ENCODE assay signal across 22 cellular contexts in the genomic region with DNA sequence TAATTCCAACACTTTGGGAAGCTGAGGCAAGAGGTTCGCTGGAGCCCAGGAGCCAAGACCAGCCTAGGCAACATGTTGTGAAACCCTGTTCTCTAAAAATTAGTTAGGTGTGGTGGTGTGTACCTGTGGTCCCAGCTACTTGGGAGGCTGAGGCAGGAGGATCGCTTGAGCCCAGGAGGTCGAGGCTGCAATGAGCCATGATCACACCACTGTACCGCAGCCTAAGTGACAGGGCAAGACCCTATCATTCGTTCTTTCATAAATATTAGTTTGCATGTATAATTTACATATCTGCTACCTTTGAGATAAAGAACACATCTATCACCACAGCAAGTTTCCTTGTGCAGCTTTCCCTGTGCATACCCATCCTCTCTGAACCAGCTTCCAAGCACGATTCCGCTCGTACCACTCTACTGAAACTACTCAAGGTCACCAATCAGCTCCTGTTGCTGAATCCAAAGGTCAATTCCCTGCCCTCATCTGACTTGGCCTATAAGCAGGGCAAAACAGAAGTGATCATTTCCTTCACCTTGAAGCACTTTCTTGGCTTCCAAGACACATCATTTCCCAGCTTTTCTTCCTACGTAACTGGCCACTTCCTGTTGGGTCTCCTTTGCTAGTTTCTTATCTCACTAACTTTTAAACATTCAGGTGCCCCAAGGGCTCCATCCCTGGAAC. TPM values are rescaled to one million over a fixed set of nuclear protein-coding genes. Genes with fewer than 3 reads are reported as not detected.
DNase-seq lines count a peak whose midpoint lies in the region; ATAC-seq and TF ChIP-seq lines count a peak whose summit lies in the region.
"Had no signal": no experiment of that assay in that cellular context is flagged by ENCODE, and none has a peak within 500 bp of the region (broad histone marks: within the 10 kb centered on the region; RNA-seq: fewer than 3 reads in every experiment).

No MANE protein-coding gene starts in this region.

- H3K9ac ChIP-seq in DND-41 (ENCODE audit: low read depth, low read length) = no peak overlapping the region

- no peak for TF ChIP-seq CTCF in DND-41 (IDR thresholded peaks at IDR 0.05; ENCODE audit: borderline replicate concordance, extremely low read depth, low read length, poor library complexity, severe bottlenecking)

- no peaks in the 10 kb centered on the region for H3K27me3 Mint-ChIP-seq in CD4-positive, CD25-positive, alpha-beta regulatory T cell
- no peaks in the 10 kb centered on the region for H3K27me3 Mint-ChIP-seq in activated naive CD8-positive, alpha-beta T cell treated with anti-CD3 and anti-CD28 coated beads, Interleukin-2, amount 50 U/mL, for 24 hours
- no peaks in the 10 kb centered on the region for H3K27me3 Mint-ChIP-seq in naive thymus-derived CD4-positive, alpha-beta T cell

- H3K36me3 ChIP-seq in CD4-positive, CD25-positive, alpha-beta regulatory T cell (ENCODE audit: control insufficient read depth, insufficient read depth, low read length) = no peaks in the 10 kb centered on the region
- peaks cover 31% of the 10 kb centered on the region for H3K36me3 ChIP-seq in DND-41 (ENCODE audit: insufficient read depth, low read length)
- H3K36me3 ChIP-seq in naive thymus-derived CD4-positive, alpha-beta T cell (ENCODE audit: control insufficient read depth in 2 of 3, insufficient read depth in 3 of 3, low read length in 3 of 3) = no peaks in the 10 kb centered on the region
- H3K36me3 ChIP-seq: BE2C had no signal

- DNase-seq in CD4-positive, CD25-positive, alpha-beta regulatory T cell = no peak
- DNase-seq in DND-41 (no peak), AML-193 (lab: John Stamatoyannopoulos, UW) (no peak)
- DNase-seq in activated naive CD8-positive, alpha-beta T cell treated with anti-CD3 and anti-CD28 coated beads, Interleukin-2, amount 50 U/mL, for 24 hours = no peak
- DNase-seq in naive thymus-derived CD4-positive, alpha-beta T cell = no peak
- DNase-seq: activated CD4-positive, CD25-positive, alpha-beta regulatory T cell treated with anti-CD3 and anti-CD28 coated beads, Interleukin-2, amount 50 U/mL, for 72 hours; activated T-cell treated with anti-CD3 and anti-CD28 coated beads for 4 hours; amniotic stem cell; BE2C; DMS153; hypothalamus; KG1; midbrain; NCI-H2029 treated with DMSO at 0.1 percent for 48 hours; NCI-H510A treated with DMSO at 0.1 percent for 48 hours; occipital lobe; right cardiac atrium; substantia nigra had no signal

- peaks cover 13% of the 10 kb centered on the region for H3K36me3 Mint-ChIP-seq in CD4-positive, CD25-positive, alpha-beta regulatory T cell
- H3K36me3 Mint-ChIP-seq in activated naive CD8-positive, alpha-beta T cell treated with anti-CD3 and anti-CD28 coated beads, Interleukin-2, amount 50 U/mL, for 24 hours (ENCODE audit: low read depth) = peaks cover 23% of the 10 kb centered on the region
- H3K36me3 Mint-ChIP-seq in naive thymus-derived CD4-positive, alpha-beta T cell = peaks cover 0 to 20% (median 14%) of the 10 kb centered on the region in 5 donors

- H2AFZ ChIP-seq in DND-41 (ENCODE audit: low read depth, low read length) = no peak overlapping the region

- CTCF ChIA-PET in naive thymus-derived CD4-positive, alpha-beta T cell (lab: Charles Lee) = no interaction called here

- H3K4me1 Mint-ChIP-seq in CD4-positive, CD25-positive, alpha-beta regulatory T cell = peaks cover 44 to 77% (median 51%) of the 10 kb centered on the region in 4 donors
- H3K4me1 Mint-ChIP-seq in activated naive CD8-positive, alpha-beta T cell treated with anti-CD3 and anti-CD28 coated beads, Interleukin-2, amount 50 U/mL, for 24 hours = peaks cover 59% of the 10 kb centered on the region
- H3K4me1 Mint-ChIP-seq in naive thymus-derived CD4-positive, alpha-beta T cell = peaks cover 46 to 84% (median 65%) of the 10 kb centered on the region in 7 donors

- H3K27ac Mint-ChIP-seq in CD4-positive, CD25-positive, alpha-beta regulatory T cell = peak overlapping the region; percentile 13 to 58 (median 27)
- peak overlapping the region; percentile 37 for H3K27ac Mint-ChIP-seq in activated naive CD8-positive, alpha-beta T cell treated with anti-CD3 and anti-CD28 coated beads, Interleukin-2, amount 50 U/mL, for 24 hours
- H3K27ac Mint-ChIP-seq in naive thymus-derived CD4-positive, alpha-beta T cell = peak overlapping the region in 7 of 9 donors; percentile 2 to 77 (median 50)

- H3K9me3 Mint-ChIP-seq in CD4-positive, CD25-positive, alpha-beta regulatory T cell = no peaks in the 10 kb centered on the region
- H3K9me3 Mint-ChIP-seq in activated naive CD8-positive, alpha-beta T cell treated with anti-CD3 and anti-CD28 coated beads, Interleukin-2, amount 50 U/mL, for 24 hours = no peaks in the 10 kb centered on the region
- no peaks in the 10 kb centered on the region for H3K9me3 Mint-ChIP-seq in naive thymus-derived CD4-positive, alpha-beta T cell

- POLR2A ChIA-PET in naive thymus-derived CD4-positive, alpha-beta T cell (lab: Charles Lee) = interaction anchor here (0.5 kb wide), 1 partner anchor 34 kb away, joined by 3 read pairs; no protein-coding TSS in a partner anchor

- peaks cover 48% of the 10 kb centered on the region for H4K20me1 ChIP-seq in DND-41 (ENCODE audit: insufficient read depth, low read length)

- H3K9me3 ChIP-seq in CD4-positive, CD25-positive, alpha-beta regulatory T cell (ENCODE audit: control insufficient read depth in 2 of 2, low read length in 2 of 2) = no peaks in the 10 kb centered on the region
- no peaks in the 10 kb centered on the region for H3K9me3 ChIP-seq in DND-41 (ENCODE audit: insufficient read depth, low read length, severe bottlenecking)
- H3K9me3 ChIP-seq in naive thymus-derived CD4-positive, alpha-beta T cell (ENCODE audit: control insufficient read depth in 2 of 3, low read length in 3 of 3) = no peaks in the 10 kb centered on the region
- H3K9me3 ChIP-seq: BE2C had no signal

- no peaks in the 10 kb centered on the region for H3K27me3 ChIP-seq in CD4-positive, CD25-positive, alpha-beta regulatory T cell (ENCODE audit: control insufficient read depth, insufficient read depth, low read length)
- H3K27me3 ChIP-seq in DND-41 (ENCODE audit: insufficient read depth, low read length, poor library complexity) = no peaks in the 10 kb centered on the region
- no peaks in the 10 kb centered on the region for H3K27me3 ChIP-seq in naive thymus-derived CD4-positive, alpha-beta T cell (ENCODE audit: control insufficient read depth in 2 of 2, insufficient read depth in 2 of 2, low read length in 2 of 2)
- H3K27me3 ChIP-seq: BE2C had no signal

- H3K27ac ChIP-seq in CD4-positive, CD25-positive, alpha-beta regulatory T cell (ENCODE audit: insufficient read depth, low read length, poor library complexity, severe bottlenecking) = no peak overlapping the region
- 0 out of 2 replicates have a peak overlapping the region, but pooled peaks have one; percentile 20 for H3K27ac ChIP-seq in DND-41 (ENCODE audit: low read length)
- H3K27ac ChIP-seq in naive thymus-derived CD4-positive, alpha-beta T cell (ENCODE audit: low read depth, low read length) = no peak overlapping the region

- intact Hi-C loops in naive thymus-derived CD4-positive, alpha-beta T cell (cut with micrococcal nuclease) = no loop called here

- H3K4me1 ChIP-seq in CD4-positive, CD25-positive, alpha-beta regulatory T cell (ENCODE audit: control insufficient read depth, insufficient read depth, low read length, poor library complexity, severe bottlenecking) = peaks cover 24% of the 10 kb centered on the region
- H3K4me1 ChIP-seq in DND-41 (ENCODE audit: insufficient read depth, low read length) = peaks cover 24% of the 10 kb centered on the region
- H3K4me1 ChIP-seq in naive thymus-derived CD4-positive, alpha-beta T cell (ENCODE audit: control insufficient read depth in 2 of 2, insufficient read depth in 2 of 2, low read length in 2 of 2) = peaks cover 8 to 29% of the 10 kb centered on the region in 2 donors
- H3K4me1 ChIP-seq: BE2C had no signal

- H3K4me2 ChIP-seq in DND-41 (ENCODE audit: insufficient read depth, low read length) = no peak overlapping the region

- no peak for ATAC-seq in CD4-positive, CD25-positive, alpha-beta regulatory T cell (ENCODE audit: low read depth in 2 of 2)
- ATAC-seq in DND-41 (ENCODE audit: insufficient read depth, low read depth) = no peak
- ATAC-seq in activated naive CD8-positive, alpha-beta T cell treated with anti-CD3 and anti-CD28 coated beads, Interleukin-2, amount 50 U/mL, for 24 hours = no peak
- no peak for ATAC-seq in naive thymus-derived CD4-positive, alpha-beta T cell
- no peak for ATAC-seq in GM21360 (IDR thresholded peaks at IDR 0.05; ENCODE audit: unreplicated experiment)
- no peak for ATAC-seq in HG03457 (IDR thresholded peaks at IDR 0.05; ENCODE audit: unreplicated experiment)
- ATAC-seq: right cardiac atrium, Right ventricle myocardium inferior had no signal

- peaks cover 96% of the 10 kb centered on the region for H3K79me2 ChIP-seq in DND-41 (ENCODE audit: insufficient read depth, low read length)

- H3K4me3 ChIP-seq in CD4-positive, CD25-positive, alpha-beta regulatory T cell (ENCODE audit: low read depth, low read length) = no peak overlapping the region
- H3K4me3 ChIP-seq in DND-41 (ENCODE audit: low read depth in 1 of 2, low read length in 2 of 2) = no peak overlapping the region
- H3K4me3 ChIP-seq in naive thymus-derived CD4-positive, alpha-beta T cell (ENCODE audit: low read length) = no peak overlapping the region
- H3K4me3 ChIP-seq: HAP-1 had no signal

- H3K4me3 Mint-ChIP-seq in CD4-positive, CD25-positive, alpha-beta regulatory T cell = peak overlapping the region in 1 of 4 donors; percentile 14
- H3K4me3 Mint-ChIP-seq in activated naive CD8-positive, alpha-beta T cell treated with anti-CD3 and anti-CD28 coated beads, Interleukin-2, amount 50 U/mL, for 24 hours = no peak overlapping the region
- peak overlapping the region in 5 of 10 donors; percentile 14 to 37 (median 19) for H3K4me3 Mint-ChIP-seq in naive thymus-derived CD4-positive, alpha-beta T cell

RNA-seq across cellular contexts. Expression of gene GRB2, which starts 49.1 kb away (rescaled TPM):
- 142 TPM for total RNA-seq in CD4-positive, CD25-positive, alpha-beta regulatory T cell
- polyA plus RNA-seq in CD4-positive, CD25-positive, alpha-beta regulatory T cell = 100 to 1,000 TPM; 131 to 152 (median 138) TPM
- 100 to 1,000 TPM; 112 to 167 (median 139) TPM for total RNA-seq in naive thymus-derived CD4-positive, alpha-beta T cell
- 100 to 1,000 TPM; 151 to 165 TPM for polyA plus RNA-seq in naive thymus-derived CD4-positive, alpha-beta T cell
